In the genomic region with DNA sequence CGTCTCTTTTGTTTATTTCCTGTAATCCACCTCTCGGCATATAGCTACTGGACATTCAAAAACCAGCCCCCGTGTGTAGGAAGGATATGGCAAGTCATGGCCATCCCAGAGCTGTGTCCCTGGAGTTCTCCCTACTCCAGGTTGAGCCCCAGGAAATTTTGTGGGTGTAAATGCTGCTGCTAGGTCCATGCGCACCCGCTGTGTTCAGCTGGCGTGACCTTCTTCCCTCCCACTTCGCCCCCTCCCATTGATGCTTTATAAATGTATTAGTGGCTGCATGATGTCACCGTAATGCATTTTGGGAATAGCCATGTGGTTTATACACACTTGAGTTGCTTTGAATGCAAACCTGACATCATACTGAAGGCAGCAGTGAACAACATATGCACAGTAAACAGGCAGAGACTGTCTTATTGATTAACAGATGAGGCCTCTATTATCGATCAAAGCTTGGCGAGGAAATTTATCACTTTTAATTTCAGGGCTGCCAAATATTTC, we compare ENCODE assay signal across 10 cellular contexts.
A peak's percentile ranks its signal among the peaks of the same experiment; 100 is the strongest.
DNase-seq lines count a peak whose midpoint lies in the region; ATAC-seq and TF ChIP-seq lines count a peak whose summit lies in the region.
"Had no signal": no experiment of that assay in that cellular context is flagged by ENCODE, and none has a peak within 500 bp of the region (broad histone marks: within the 10 kb centered on the region; RNA-seq: fewer than 3 reads in every experiment).

No MANE protein-coding gene starts in this region.

- no peak overlapping the region for H3K18ac ChIP-seq in neuronal stem cell (ENCODE audit: low read length)

- peaks cover 9 to 18% of the 10 kb centered on the region in 2 donors for H3K36me3 ChIP-seq in neuronal stem cell (replicated peaks in 1 of 2; ENCODE audit: control insufficient read depth in 2 of 2, insufficient read depth in 2 of 2, low read length in 2 of 2)

- H3K27ac Mint-ChIP-seq in stimulated activated naive CD8-positive, alpha-beta T cell treated with anti-CD3 and anti-CD28 coated beads, Interleukin-15, Interleukin-2, amounts not matched to agents 100 ng/mL and 50 ng/mL, for 24 hours, result peak overlapping the region; percentile 93
- peak overlapping the region; percentile 47 for H3K27ac Mint-ChIP-seq in central memory CD8-positive, alpha-beta T cell (ENCODE audit: low read depth)

- no peak overlapping the region for H2BK15ac ChIP-seq in neuronal stem cell (ENCODE audit: low read length)

- no CpG with 5 or more reads among the region's 10 CpGs for WGBS in neuronal stem cell (ENCODE audit: extremely low coverage in 2 of 2, insufficient read length in 2 of 2, insufficient replicate concordance in 1 of 2), 2 donors

- H3K14ac ChIP-seq in neuronal stem cell (ENCODE audit: low read length), result no peak overlapping the region

- peak overlapping the region; percentile 2 for H3K27ac ChIP-seq in neuronal stem cell (replicated peaks; ENCODE audit: low read length)

- H2AFZ ChIP-seq in neuronal stem cell (ENCODE audit: low read length), result no peak overlapping the region

- H3K27me3 ChIP-seq in neuronal stem cell (ENCODE audit: control insufficient read depth in 3 of 3, insufficient read depth in 3 of 3, low read depth in 1 of 3, low read length in 3 of 3), result no peaks in the 10 kb centered on the region
- H3K27me3 ChIP-seq: left lung had no signal

- no peak for ATAC-seq in stimulated activated naive CD8-positive, alpha-beta T cell treated with anti-CD3 and anti-CD28 coated beads, Interleukin-15, Interleukin-2, amounts not matched to agents 100 U/mL and 50 U/mL, for 24 hours
- ATAC-seq in central memory CD8-positive, alpha-beta T cell (replicated peaks; ENCODE audit: extremely low read depth, poor library complexity, severe bottlenecking), result no peak
- no peak for ATAC-seq in GM18505 (IDR thresholded peaks at IDR 0.05; ENCODE audit: unreplicated experiment)
- ATAC-seq: left lung had no signal

- H3K4ac ChIP-seq in neuronal stem cell (ENCODE audit: low read length), result no peak overlapping the region

- no peaks in the 10 kb centered on the region for H3K27me3 Mint-ChIP-seq in stimulated activated naive CD8-positive, alpha-beta T cell treated with anti-CD3 and anti-CD28 coated beads, Interleukin-15, Interleukin-2, amounts not matched to agents 100 ng/mL and 50 ng/mL, for 24 hours
- H3K27me3 Mint-ChIP-seq in central memory CD8-positive, alpha-beta T cell, result no peaks in the 10 kb centered on the region

- H3K79me1 ChIP-seq in neuronal stem cell (ENCODE audit: low read depth, low read length), result peaks cover 5% of the 10 kb centered on the region

- H2BK120ac ChIP-seq in neuronal stem cell (ENCODE audit: low read depth, low read length), result no peak overlapping the region

- H3K4me3 ChIP-seq in neuronal stem cell (ENCODE audit: low read length in 2 of 2), result no peak overlapping the region
- H3K4me3 ChIP-seq: left lung had no signal

- H3K4me2 ChIP-seq in neuronal stem cell (ENCODE audit: insufficient read depth, low read length, poor library complexity, severe bottlenecking), result no peak overlapping the region

- peaks cover 24 to 26% of the 10 kb centered on the region in 2 donors for H3K4me1 ChIP-seq in neuronal stem cell (ENCODE audit: control insufficient read depth in 2 of 2, insufficient read depth in 1 of 2, low read depth in 1 of 2, low read length in 2 of 2)

- H3K9me3 ChIP-seq in neuronal stem cell (replicated peaks in 1 of 2; ENCODE audit: control insufficient read depth in 2 of 2, insufficient read depth in 1 of 2, low read depth in 1 of 2, low read length in 2 of 2), result peaks cover 4 to 20% of the 10 kb centered on the region in 2 donors
- H3K9me3 ChIP-seq: left lung had no signal

- H3K9me3 Mint-ChIP-seq in stimulated activated naive CD8-positive, alpha-beta T cell treated with anti-CD3 and anti-CD28 coated beads, Interleukin-15, Interleukin-2, amounts not matched to agents 100 ng/mL and 50 ng/mL, for 24 hours, result no peaks in the 10 kb centered on the region
- no peaks in the 10 kb centered on the region for H3K9me3 Mint-ChIP-seq in central memory CD8-positive, alpha-beta T cell

- H3K9ac ChIP-seq in neuronal stem cell (ENCODE audit: low read depth, low read length, poor library complexity), result no peak overlapping the region

- no peaks in the 10 kb centered on the region for H3K36me3 Mint-ChIP-seq in stimulated activated naive CD8-positive, alpha-beta T cell treated with anti-CD3 and anti-CD28 coated beads, Interleukin-15, Interleukin-2, amounts not matched to agents 100 ng/mL and 50 ng/mL, for 24 hours (ENCODE audit: low read depth)
- H3K36me3 Mint-ChIP-seq in central memory CD8-positive, alpha-beta T cell (ENCODE audit: insufficient read depth), result peaks cover 2% of the 10 kb centered on the region

- no peak overlapping the region for H2BK5ac ChIP-seq in neuronal stem cell (ENCODE audit: low read length)

- DNase-seq in stimulated activated naive CD8-positive, alpha-beta T cell treated with anti-CD3 and anti-CD28 coated beads, Interleukin-15, Interleukin-2, amounts not matched to agents 100 U/mL and 50 U/mL, for 24 hours, result no peak
- no peak for DNase-seq in central memory CD8-positive, alpha-beta T cell (ENCODE audit: low spot score in 2 of 2)
- no peak for DNase-seq in neuronal stem cell (ENCODE audit: low spot score)
- DNase-seq in NK-92 (lab: John Stamatoyannopoulos, UW; ENCODE audit: unreplicated experiment), result no peak
- no peak for DNase-seq in NCI-H748 treated with DMSO at 0.1 percent for 48 hours (lab: John Stamatoyannopoulos, UW)
- no peak for DNase-seq in RKO (ENCODE audit: low spot score)
- DNase-seq: left lung, NCI-H1694 had no signal

- peak overlapping the region; percentile 17 for H3K4me3 Mint-ChIP-seq in stimulated activated naive CD8-positive, alpha-beta T cell treated with anti-CD3 and anti-CD28 coated beads, Interleukin-15, Interleukin-2, amounts not matched to agents 100 ng/mL and 50 ng/mL, for 24 hours
- peak overlapping the region; percentile 14 for H3K4me3 Mint-ChIP-seq in central memory CD8-positive, alpha-beta T cell

- no peak overlapping the region for H4K8ac ChIP-seq in neuronal stem cell (ENCODE audit: low read depth, low read length)

- H3K23ac ChIP-seq in neuronal stem cell (ENCODE audit: low read depth, low read length, poor library complexity), result no peak overlapping the region

- H3K4me1 Mint-ChIP-seq in stimulated activated naive CD8-positive, alpha-beta T cell treated with anti-CD3 and anti-CD28 coated beads, Interleukin-15, Interleukin-2, amounts not matched to agents 100 ng/mL and 50 ng/mL, for 24 hours (ENCODE audit: low read depth), result peaks cover 84% of the 10 kb centered on the region
- peaks cover 48% of the 10 kb centered on the region for H3K4me1 Mint-ChIP-seq in central memory CD8-positive, alpha-beta T cell

- TF ChIP-seq POLR2A in GM18505 (IDR thresholded peaks at IDR 0.05; ENCODE audit: borderline replicate concordance, extremely low read depth, insufficient read depth, insufficient read length), result no peak

- H2BK12ac ChIP-seq in neuronal stem cell (ENCODE audit: low read length), result no peak overlapping the region

- no peak overlapping the region for H4K91ac ChIP-seq in neuronal stem cell (ENCODE audit: low read depth, low read length, poor library complexity)

- H2AK5ac ChIP-seq in neuronal stem cell (ENCODE audit: low read depth, low read length), result no peak overlapping the region
